In genomic region chr2:201182650-201183372, GRCh38 we compare ENCODE assay signal across 8 cellular contexts. TPM values are rescaled to one million over a fixed set of nuclear protein-coding genes. Genes with fewer than 3 reads are reported as not detected.
A peak's percentile ranks its signal among the peaks of the same experiment; 100 is the strongest.
DNase-seq lines count a peak whose midpoint lies in the region; FAIRE-seq and TF ChIP-seq lines count a peak whose summit lies in the region.

CASP10 (plus strand) TSS chr2:201183141; CDS start chr2:201185778, 2,637 bp downstream.

- H3K4me1 ChIP-seq in HEK293 (ENCODE audit: control insufficient read depth, insufficient read depth, low read length) (no peaks in the 10 kb centered on the region), hepatocyte (ENCODE audit: insufficient read depth) (no peaks in the 10 kb centered on the region), small intestine (ENCODE audit: control insufficient read depth in 2 of 2, insufficient read depth in 1 of 2, low read depth in 1 of 2, low read length in 1 of 2) (peaks cover 0 to 2% of the 10 kb centered on the region in 2 donors)

- H3K36me3 Mint-ChIP-seq in activated T-helper 2 cell treated with anti-CD3 and anti-CD28 coated beads, Interferon-gamma antibody, Interleukin-2, Interleukin-4, amounts not matched to agents 10 μg/mL and 5 μg/mL and 100 μg/mL, durations not matched to agents 14 hours and 24 hours and 36 hours (ENCODE audit: low read depth) = peaks cover 30% of the 10 kb centered on the region

- CTCF ChIA-PET in HEK293 (lab: Yijun Ruan, JAX) = interaction anchor here (0.5 to 3.1 kb wide), 27 partner anchors 10 to 386 kb away, joined by 3 to 53 read pairs (median 3); no protein-coding TSS in a partner anchor

- peak within 1 kb of the TSS; percentile 68 for H3K4me2 ChIP-seq in hepatocyte

- H3K4me1 Mint-ChIP-seq in activated T-helper 2 cell treated with anti-CD3 and anti-CD28 coated beads, Interferon-gamma antibody, Interleukin-2, Interleukin-4, amounts not matched to agents 10 μg/mL and 5 μg/mL and 100 μg/mL, durations not matched to agents 14 hours and 24 hours and 36 hours (ENCODE audit: low read depth) = peaks cover 43% of the 10 kb centered on the region

- peak within 1 kb of the TSS; percentile 96 for H3K4me3 Mint-ChIP-seq in activated T-helper 2 cell treated with anti-CD3 and anti-CD28 coated beads, Interferon-gamma antibody, Interleukin-2, Interleukin-4, amounts not matched to agents 10 μg/mL and 5 μg/mL and 100 μg/mL, durations not matched to agents 14 hours and 24 hours and 36 hours (ENCODE audit: low read depth)

- peaks cover 13% of the 10 kb centered on the region for H3K79me2 ChIP-seq in hepatocyte

- H3K36me3 ChIP-seq in HEK293 (ENCODE audit: control insufficient read depth in 2 of 2, insufficient read depth in 1 of 2, low read length in 2 of 2) = peaks cover 0 to 19% of the 10 kb centered on the region in 2 experiments; a peak in 1 of 3 replicates
- H3K36me3 ChIP-seq in hepatocyte (replicated peaks; ENCODE audit: insufficient read depth, low read depth) = no peaks in the 10 kb centered on the region
- no peaks in the 10 kb centered on the region for H3K36me3 ChIP-seq in small intestine (ENCODE audit: control insufficient read depth in 2 of 2, insufficient read depth in 2 of 2, low read length in 2 of 2)

- no peaks in the 10 kb centered on the region for H3K9me3 Mint-ChIP-seq in activated T-helper 2 cell treated with anti-CD3 and anti-CD28 coated beads, Interferon-gamma antibody, Interleukin-2, Interleukin-4, amounts not matched to agents 10 μg/mL and 5 μg/mL and 100 μg/mL, durations not matched to agents 14 hours and 24 hours and 36 hours

- H2AFZ ChIP-seq in hepatocyte = peak within 1 kb of the TSS; percentile 42

- no peak for FAIRE-seq in small intestine (lab: Jason Lieb, UNC)

- H3K27me3 ChIP-seq in hepatocyte (no peaks in the 10 kb centered on the region), small intestine (ENCODE audit: control insufficient read depth in 2 of 2, insufficient read depth in 2 of 2, low read length in 2 of 2) (no peaks in the 10 kb centered on the region)

- H3K4me3 ChIP-seq in HEK293 (ENCODE audit: low read depth, low read length) (peak within 1 kb of the TSS; percentile 42), hepatocyte (peak within 1 kb of the TSS; percentile 11), small intestine (ENCODE audit: low read depth in 1 of 2, low read length in 2 of 2) (peak within 1 kb of the TSS; percentile 54 to 62)

- peak; percentile 28 for DNase-seq in stimulated activated CD4-positive, alpha-beta T cell treated with anti-CD3 and anti-CD28 coated beads, Interleukin-4, amount 100 ng/mL, for 24 hours
- no peak for DNase-seq in stimulated activated CD4-positive, alpha-beta T cell treated with anti-CD3 and anti-CD28 coated beads, Interleukin-15, amount 100 ng/mL, for 24 hours
- DNase-seq in M059J (ENCODE audit: low read depth) (peak; percentile 85), hepatocyte (ENCODE audit: low spot score) (peak; percentile 80), small intestine (peak; percentile 97), NCI-H1105 (lab: John Stamatoyannopoulos, UW) (no peak)
- DNase-seq in activated T-helper 2 cell treated with anti-CD3 and anti-CD28 coated beads, Interferon-gamma antibody, Interleukin-2, Interleukin-4, amounts not matched to agents 10 μg/mL and 5 μg/mL and 100 μg/mL, durations not matched to agents 14 hours and 24 hours and 36 hours (ENCODE audit: low spot score) = peak; percentile 32

- H3K27ac ChIP-seq in HEK293 (ENCODE audit: extremely low read depth, low read depth, low read length) = no peak within 1 kb of the TSS
- peak within 1 kb of the TSS; percentile 76 for H3K27ac ChIP-seq in hepatocyte
- H3K27ac ChIP-seq in small intestine (ENCODE audit: low read depth in 1 of 2, low read length in 1 of 2) = peak within 1 kb of the TSS; percentile 77 to 80

- H3K27me3 Mint-ChIP-seq in activated T-helper 2 cell treated with anti-CD3 and anti-CD28 coated beads, Interferon-gamma antibody, Interleukin-2, Interleukin-4, amounts not matched to agents 10 μg/mL and 5 μg/mL and 100 μg/mL, durations not matched to agents 14 hours and 24 hours and 36 hours (ENCODE audit: low read depth) = no peaks in the 10 kb centered on the region

- TF ChIP-seq CTCF in HEK293 (tag by site-specific recombination; IDR thresholded peaks at IDR 0.05) (peak; percentile 81), hepatocyte (IDR thresholded peaks at IDR 0.05; ENCODE audit: poor library complexity) (peak; percentile 49)

- POLR2A ChIA-PET in HEK293 (lab: Yijun Ruan, JAX) = interaction anchor here (0.8 to 2.4 kb wide), 5 partner anchors 11 to 598 kb away, joined by 3 to 13 read pairs (median 3); partner anchors contain the start of genes ALS2, CLK1, NIF3L1 and PPIL3

- H3K9me2 ChIP-seq in hepatocyte (replicated peaks; ENCODE audit: insufficient read depth) = no peaks in the 10 kb centered on the region

- H3K27ac Mint-ChIP-seq in activated T-helper 2 cell treated with anti-CD3 and anti-CD28 coated beads, Interferon-gamma antibody, Interleukin-2, Interleukin-4, amounts not matched to agents 10 μg/mL and 5 μg/mL and 100 μg/mL, durations not matched to agents 14 hours and 24 hours and 36 hours = peak within 1 kb of the TSS; percentile 93

- no peaks in the 10 kb centered on the region for H4K20me1 ChIP-seq in hepatocyte (ENCODE audit: insufficient read depth, poor library complexity, severe bottlenecking)

- 60% methylated on average over 11 of the region's 11 CpGs for WGBS in hepatocyte (ENCODE audit: low lambda C conversion rate, missing lambda C conversion rate)
- 7 to 24% (median 23%) methylated on average over 11 of the region's 11 CpGs for WGBS in small intestine, 3 donors

- intact Hi-C loops in activated T-helper 2 cell treated with anti-CD3 and anti-CD28 coated beads, Interferon-gamma antibody, Interleukin-2, Interleukin-4, amounts not matched to agents 10 μg/mL and 5 μg/mL and 100 μg/mL, durations not matched to agents 14 hours and 24 hours and 36 hours (cut with micrococcal nuclease) = loop anchor here (1.0 to 10.0 kb wide), 10 partner anchors 11 to 598 kb away; partner anchors contain the start of genes AOX1, CFLAR, HYCC2 and STRADB

- no peaks in the 10 kb centered on the region for H3K9me3 ChIP-seq in HEK293 (ENCODE audit: control insufficient read depth, insufficient read depth, low read depth, low read length)
- no peaks in the 10 kb centered on the region for H3K9me3 ChIP-seq in hepatocyte (ENCODE audit: low read depth)
- H3K9me3 ChIP-seq in small intestine (ENCODE audit: control insufficient read depth, low read depth) = no peaks in the 10 kb centered on the region

TF ChIP-seq in HEK293, 187 proteins besides CTCF, POLR2A, EP300 and RAD21 (continues in another document):
- no peak for TF ChIP-seq OVOL3 (tag by site-specific recombination; IDR thresholded peaks at IDR 0.05)
- TF ChIP-seq ZNF843 (tag by site-specific recombination; IDR thresholded peaks at IDR 0.05) = peak; percentile 25; the same call in 1 of the 2 replicates
- no peak for TF ChIP-seq ZNF350 (tag by site-specific recombination; IDR thresholded peaks at IDR 0.05)
- TF ChIP-seq PRDM6 (tag by site-specific recombination; IDR thresholded peaks at IDR 0.05) = 0 out of 2 replicates have a peak, but pooled peaks have one; percentile 32
- no peak for TF ChIP-seq ZNF19 (tag by site-specific recombination; IDR thresholded peaks at IDR 0.05; ENCODE audit: low read depth)
- no peak for TF ChIP-seq ZNF623 (tag by site-specific recombination; IDR thresholded peaks at IDR 0.05)
- no peak for TF ChIP-seq ZNF777 (tag by site-specific recombination; IDR thresholded peaks at IDR 0.05; ENCODE audit: borderline replicate concordance)
- no peak for TF ChIP-seq RBAK (tag by site-specific recombination; IDR thresholded peaks at IDR 0.05)
- TF ChIP-seq EGR2 (tag by site-specific recombination; IDR thresholded peaks at IDR 0.05; ENCODE audit: low read depth) = no peak
- no peak for TF ChIP-seq ZBTB10 (tag by site-specific recombination; IDR thresholded peaks at IDR 0.05)
- TF ChIP-seq ZNF629 (tag by site-specific recombination; IDR thresholded peaks at IDR 0.05) = peak; percentile 80
- TF ChIP-seq ZSCAN23 (tag by site-specific recombination; IDR thresholded peaks at IDR 0.05) = no peak

RNA-seq across cellular contexts. Expression of gene CASP10, which starts in this region (rescaled TPM):
- 6.4 and 7.9 TPM in 2 replicates for total RNA-seq in M059J (2014; rRNA removed; shearing (Covaris generic))
- 14.3 and 17.3 TPM in 2 replicates for total RNA-seq in activated T-helper 2 cell treated with anti-CD3 and anti-CD28 coated beads, Interferon-gamma antibody, Interleukin-2, Interleukin-4, amounts not matched to agents 10 μg/mL and 5 μg/mL and 100 μg/mL, durations not matched to agents 14 hours and 24 hours and 36 hours
- 7.2 and 11.0 TPM in 2 replicates for total RNA-seq in hepatocyte
- polyA plus RNA-seq in hepatocyte (1.6 and 2.0 TPM in 2 replicates), small intestine (10 to 100 TPM; 11.6 to 21.7 (median 17.9) TPM)

Comparison
In these comparisons a context has a peak if more than half of its experiments do, and no peak if none do; other contexts are left out.
1. DNase-seq: peak in stimulated activated CD4-positive, alpha-beta T cell treated with anti-CD3 and anti-CD28 coated beads, Interleukin-4, amount 100 ng/mL, for 24 hours (single experiment), M059J (single experiment), activated T-helper 2 cell treated with anti-CD3 and anti-CD28 coated beads, Interferon-gamma antibody, Interleukin-2, Interleukin-4, amounts not matched to agents 10 μg/mL and 5 μg/mL and 100 μg/mL, durations not matched to agents 14 hours and 24 hours and 36 hours (single experiment), hepatocyte (single experiment) and small intestine (single experiment); none in stimulated activated CD4-positive, alpha-beta T cell treated with anti-CD3 and anti-CD28 coated beads, Interleukin-15, amount 100 ng/mL, for 24 hours (single experiment) and NCI-H1105 (single experiment).
2. Peak in every context shown above with its lines, with median percentiles within 50 percentile points of each other: H3K4me3 ChIP-seq.